Comparison of ENCODE assay signal across 22 cellular contexts in genomic region chr1:187734427-187734826, GRCh38.
"Had no signal": no experiment of that assay in that cellular context is flagged by ENCODE, and none has a peak within 500 bp of the region (broad histone marks: within the 10 kb centered on the region; RNA-seq: fewer than 3 reads in every experiment).

No MANE protein-coding gene starts in this region.

- H3K9ac ChIP-seq: parathyroid adenoma had no signal

- H3K79me2 ChIP-seq: parathyroid adenoma had no signal

- H3K27ac ChIP-seq: cardiac muscle cell, colonic mucosa, dorsolateral prefrontal cortex, parathyroid adenoma, tibial nerve had no signal

- H3K4me3 ChIP-seq: cardiac muscle cell, colonic mucosa, dorsolateral prefrontal cortex, tibial nerve had no signal

- H3K4me1 ChIP-seq: colonic mucosa, parathyroid adenoma, tibial nerve had no signal

- DNase-seq: activated CD4-positive, alpha-beta T cell treated with anti-CD3 and anti-CD28 coated beads for 36 hours; activated CD4-positive, alpha-beta T cell treated with anti-CD3 and anti-CD28 coated beads, Interleukin-2, amount 50 U/mL, for 4 hours; activated CD4-positive, CD25-positive, alpha-beta regulatory T cell; activated effector memory CD4-positive, alpha-beta T cell treated with Interleukin-2 at 50 U/mL for 16 hours; activated naive CD4-positive, alpha-beta T cell treated with Interleukin-2 at 50 U/mL for 16 hours; aorta; cerebellar nuclear complex; colonic mucosa; dorsolateral prefrontal cortex; effector memory CD4-positive, alpha-beta T cell; left cardiac atrium; mammary epithelial cell; midbrain; naive thymus-derived CD4-positive, alpha-beta T cell; occipital lobe; right cardiac atrium; stimulated activated CD4-positive, alpha-beta T cell treated with anti-CD3 and anti-CD28 coated beads, Interleukin-2, amount 100 ng/mL, for 48 hours; stimulated activated naive CD4-positive, alpha-beta T cell treated with Interleukin-2 at 50 U/mL for 16 hours; T-helper 1 cell had no signal

- H3K27me3 ChIP-seq: cardiac muscle cell, colonic mucosa, dorsolateral prefrontal cortex, tibial nerve had no signal

- H3K9me3 ChIP-seq: colonic mucosa, tibial nerve had no signal

- H3K36me3 ChIP-seq: cardiac muscle cell, colonic mucosa, tibial nerve had no signal

- H2AFZ ChIP-seq: parathyroid adenoma had no signal

- ATAC-seq: activated CD4-positive, alpha-beta T cell treated with anti-CD3 and anti-CD28 coated beads for 36 hours; left cardiac atrium; naive thymus-derived CD4-positive, alpha-beta T cell; right cardiac atrium had no signal
